ENCODE assay signal across 24 cellular contexts in genomic region chr13:112624602-112625430, GRCh38.
"Had no signal": no experiment of that assay in that cellular context is flagged by ENCODE, and none has a peak within 500 bp of the region (broad histone marks: within the 10 kb centered on the region; RNA-seq: fewer than 3 reads in every experiment).

No MANE protein-coding gene starts in this region.

- H3K36me3 ChIP-seq: esophagus muscularis mucosa, heart right ventricle, left ventricle myocardium inferior, thoracic aorta, upper lobe of left lung had no signal

- ATAC-seq: activated CD8-positive, alpha-beta memory T cell treated with anti-CD3 and anti-CD28 coated beads, Interleukin-2, amount 10 ng/mL, durations not matched to agents 7 days and 5 days; activated CD8-positive, alpha-beta T cell treated with anti-CD3 and anti-CD28 coated beads, Interleukin-2, amount 10 ng/mL, durations not matched to agents 7 days and 5 days; activated naive CD8-positive, alpha-beta T cell treated with anti-CD3 and anti-CD28 coated beads, Interleukin-2, amount 50 U/mL, for 24 hours; foreskin keratinocyte; heart right ventricle; mucosa of descending colon; right cardiac atrium had no signal

- DNase-seq: activated CD4-positive, alpha-beta T cell treated with anti-CD3 and anti-CD28 coated beads for 1 hour; activated CD4-positive, alpha-beta T cell treated with anti-CD3 and anti-CD28 coated beads, Interleukin-2, amount 50 U/mL, for 1 hour; activated CD8-positive, alpha-beta memory T cell treated with anti-CD3 and anti-CD28 coated beads, Interleukin-2, amount 10 ng/mL, durations not matched to agents 7 days and 5 days; activated CD8-positive, alpha-beta T cell treated with anti-CD3 and anti-CD28 coated beads, Interleukin-2, amount 10 ng/mL, durations not matched to agents 7 days and 5 days; activated naive CD8-positive, alpha-beta T cell treated with anti-CD3 and anti-CD28 coated beads, Interleukin-2, amount 50 U/mL, for 24 hours; activated T-cell treated with anti-CD3 and anti-CD28 coated beads, Interleukin-2, amount 50 U/mL, for 48 hours; amygdala; central memory CD4-positive, alpha-beta T cell; dermis blood vessel endothelial cell; effector CD4-positive, alpha-beta T cell; foreskin keratinocyte; heart right ventricle; left ventricle myocardium inferior; mesendoderm; mucosa of descending colon; posterior cingulate gyrus; right cardiac atrium; stimulated activated CD4-positive, alpha-beta T cell treated with anti-CD3 and anti-CD28 coated beads, Interleukin-12 subunit alpha, Interleukin-12 subunit beta, amount 100 ng/mL, for 4 hours; stimulated activated CD4-positive, alpha-beta T cell treated with anti-CD3 and anti-CD28 coated beads, Interleukin-4, amount 100 ng/mL, for 1 hour; T-helper 2 cell had no signal

- H3K4me3 ChIP-seq: esophagus muscularis mucosa, heart right ventricle, left ventricle myocardium inferior, lung, mucosa of descending colon, thoracic aorta, upper lobe of left lung had no signal

- H3K4me1 ChIP-seq: esophagus muscularis mucosa, foreskin keratinocyte, heart right ventricle, left ventricle myocardium inferior, upper lobe of left lung had no signal

- H3K27ac ChIP-seq: esophagus muscularis mucosa, foreskin keratinocyte, heart right ventricle, left ventricle myocardium inferior, thoracic aorta, upper lobe of left lung had no signal

- H3K27me3 ChIP-seq: upper lobe of left lung had no signal

- H3K9me3 ChIP-seq: esophagus muscularis mucosa, heart right ventricle, left ventricle myocardium inferior, mucosa of descending colon, thoracic aorta, upper lobe of left lung had no signal
